17 cellular contexts compared by ENCODE assay signal in genomic region chr2:186559848-186560247, GRCh38. TPM values are rescaled to one million over a fixed set of nuclear protein-coding genes. Genes with fewer than 3 reads are reported as not detected.
DNase-seq lines count a peak whose midpoint lies in the region; ATAC-seq and TF ChIP-seq lines count a peak whose summit lies in the region.
"Had no signal": no experiment of that assay in that cellular context is flagged by ENCODE, and none has a peak within 500 bp of the region (broad histone marks: within the 10 kb centered on the region; RNA-seq: fewer than 3 reads in every experiment).

No MANE protein-coding gene starts in this region.

- peaks cover 5% of the 10 kb centered on the region for H3K9me3 Mint-ChIP-seq in activated T-helper 17 cell treated with anti-CD3 and anti-CD28 coated beads, Interleukin-2, amount 50 U/mL, for 72 hours
- H3K9me3 Mint-ChIP-seq in Caco-2 (ENCODE audit: unreplicated experiment) = peaks cover 13% of the 10 kb centered on the region

- H4K12ac ChIP-seq in trophoblast cell (ENCODE audit: low read depth, low read length) = no peak overlapping the region

- DNase-seq in trophoblast cell (no peak), sigmoid colon (no peak), Caco-2 (no peak)
- DNase-seq: activated CD8-positive, alpha-beta memory T cell treated with anti-CD3 and anti-CD28 coated beads for 24 hours; activated naive CD4-positive, alpha-beta T cell treated with anti-CD3 and anti-CD28 coated beads, Interleukin-2, amount 50 U/mL, for 16 hours; C1 segment of cervical spinal cord; left ventricle myocardium superior; NCI-H1048; NCI-H510A; T-helper 9 cell had no signal

- no peak for TF ChIP-seq EP300 in sigmoid colon (IDR thresholded peaks at IDR 0.05)

- intact Hi-C loops in sigmoid colon (cut with DNase I) (no loop called here), Caco-2 (cut with micrococcal nuclease; ENCODE audit: unreplicated experiment) (no loop called here)

- H3K36me3 ChIP-seq in trophoblast cell (ENCODE audit: control insufficient read depth in 1 of 2, insufficient read depth in 2 of 2, low read length in 2 of 2) (no peaks in the 10 kb centered on the region), sigmoid colon (no peaks in the 10 kb centered on the region), Caco-2 (ENCODE audit: control insufficient read depth, insufficient read depth, low read length) (no peaks in the 10 kb centered on the region)

- peaks cover 18% of the 10 kb centered on the region for H3K27me3 Mint-ChIP-seq in activated T-helper 17 cell treated with anti-CD3 and anti-CD28 coated beads, Interleukin-2, amount 50 U/mL, for 72 hours
- no peaks in the 10 kb centered on the region for H3K27me3 Mint-ChIP-seq in Caco-2 (ENCODE audit: insufficient read depth, unreplicated experiment)

- H3K4ac ChIP-seq in trophoblast cell (ENCODE audit: low read depth, low read length) = no peak overlapping the region

- H3K4me3 Mint-ChIP-seq in activated T-helper 17 cell treated with anti-CD3 and anti-CD28 coated beads, Interleukin-2, amount 50 U/mL, for 72 hours = no peak overlapping the region
- no peak overlapping the region for H3K4me3 Mint-ChIP-seq in Caco-2 (ENCODE audit: unreplicated experiment)
- H3K4me3 Mint-ChIP-seq: nephron had no signal

- peak; percentile 64 for ATAC-seq in GM18907 (IDR thresholded peaks at IDR 0.05; ENCODE audit: unreplicated experiment)
- peak; percentile 72 for ATAC-seq in GM21619 (IDR thresholded peaks at IDR 0.05; ENCODE audit: unreplicated experiment)
- ATAC-seq in HG03103 (IDR thresholded peaks at IDR 0.05; ENCODE audit: low read depth, unreplicated experiment) = peak; percentile 88
- ATAC-seq in activated T-helper 17 cell treated with anti-CD3 and anti-CD28 coated beads, Interleukin-2, amount 50 U/mL, for 72 hours (replicated peaks) = no peak
- ATAC-seq: left ventricle myocardium superior had no signal

- no peak overlapping the region for H3K9ac ChIP-seq in trophoblast cell (ENCODE audit: low read length)

- no peak overlapping the region for H3K18ac ChIP-seq in trophoblast cell (ENCODE audit: low read length)

- no peaks in the 10 kb centered on the region for H3K27me3 ChIP-seq in trophoblast cell (ENCODE audit: insufficient read depth, low read length)
- H3K27me3 ChIP-seq in sigmoid colon = no peaks in the 10 kb centered on the region
- no peaks in the 10 kb centered on the region for H3K27me3 ChIP-seq in Caco-2 (replicated peaks; ENCODE audit: control insufficient read depth, insufficient read depth, low read length)
- H3K27me3 ChIP-seq: hepatocyte had no signal

- H3K4me3 ChIP-seq in trophoblast cell (ENCODE audit: low read depth, low read length) (no peak overlapping the region), sigmoid colon (no peak overlapping the region), Caco-2 (ENCODE audit: low read depth, low read length) (no peak overlapping the region)
- H3K4me3 ChIP-seq: hepatocyte had no signal

- peak overlapping the region; percentile 46 for H2BK5ac ChIP-seq in trophoblast cell (ENCODE audit: low read depth, low read length, poor library complexity)

- H3K9me3 ChIP-seq in trophoblast cell (ENCODE audit: insufficient read depth, low read depth, low read length) (no peaks in the 10 kb centered on the region), sigmoid colon (no peaks in the 10 kb centered on the region), Caco-2 (no peaks in the 10 kb centered on the region)

- peak overlapping the region; percentile 43 for H4K91ac ChIP-seq in trophoblast cell (ENCODE audit: low read depth, low read length)

- no peak overlapping the region for H3K27ac Mint-ChIP-seq in activated T-helper 17 cell treated with anti-CD3 and anti-CD28 coated beads, Interleukin-2, amount 50 U/mL, for 72 hours
- H3K27ac Mint-ChIP-seq in Caco-2 (ENCODE audit: unreplicated experiment) = no peak overlapping the region
- H3K27ac Mint-ChIP-seq: nephron had no signal

- H3K79me2 ChIP-seq in trophoblast cell (ENCODE audit: control insufficient read depth, insufficient read depth, low read length, poor library complexity) = peaks cover 2% of the 10 kb centered on the region
- H3K79me2 ChIP-seq: hepatocyte had no signal

- peaks cover 11% of the 10 kb centered on the region for H3K79me1 ChIP-seq in trophoblast cell (ENCODE audit: low read length)

- no TSS peak for BruUV-seq in Caco-2 (replicated peaks; lab: Mats Ljungman, UMichigan)

- no peaks in the 10 kb centered on the region for H3K36me3 Mint-ChIP-seq in activated T-helper 17 cell treated with anti-CD3 and anti-CD28 coated beads, Interleukin-2, amount 50 U/mL, for 72 hours (ENCODE audit: low read depth)
- H3K36me3 Mint-ChIP-seq in Caco-2 (ENCODE audit: insufficient read depth, unreplicated experiment) = no peaks in the 10 kb centered on the region

- H3K4me2 ChIP-seq in trophoblast cell (ENCODE audit: low read length) = no peak overlapping the region
- H3K4me2 ChIP-seq: hepatocyte had no signal

- H3K4me1 Mint-ChIP-seq in activated T-helper 17 cell treated with anti-CD3 and anti-CD28 coated beads, Interleukin-2, amount 50 U/mL, for 72 hours = no peaks in the 10 kb centered on the region
- peaks cover 10% of the 10 kb centered on the region for H3K4me1 Mint-ChIP-seq in Caco-2 (ENCODE audit: low read depth, unreplicated experiment)
- H3K4me1 Mint-ChIP-seq: nephron had no signal

- POLR2A ChIA-PET in Caco-2 (lab: Charles Lee) = no interaction called here

- peak overlapping the region; percentile 83 for H2BK120ac ChIP-seq in trophoblast cell (ENCODE audit: insufficient read depth, low read length, poor library complexity)

- H3K4me1 ChIP-seq in trophoblast cell (ENCODE audit: control insufficient read depth in 1 of 2, insufficient read depth in 2 of 2, low read length in 2 of 2) = peaks cover 0 to 10% of the 10 kb centered on the region in 2 experiments
- H3K4me1 ChIP-seq in sigmoid colon = peaks cover 0 to 12% (median 5%) of the 10 kb centered on the region in 4 donors
- H3K4me1 ChIP-seq in Caco-2 = no peaks in the 10 kb centered on the region

- CTCF ChIA-PET in Caco-2 (lab: Charles Lee) = no interaction called here

- no peak for TF ChIP-seq CTCF in sigmoid colon (IDR thresholded peaks at IDR 0.05)
- no peak for TF ChIP-seq CTCF in Caco-2 (IDR thresholded peaks at IDR 0.05; ENCODE audit: insufficient read depth in 1 of 2, low read depth in 1 of 2, low read length in 1 of 2, severe bottlenecking in 1 of 2, unreplicated experiment in 1 of 2)

- H3K23ac ChIP-seq in trophoblast cell (ENCODE audit: low read length) = no peak overlapping the region

- peak overlapping the region; percentile 61 for H3K14ac ChIP-seq in trophoblast cell (ENCODE audit: low read length)

- no peak overlapping the region for H2AFZ ChIP-seq in trophoblast cell (ENCODE audit: insufficient read depth, low read length, poor library complexity)
- H2AFZ ChIP-seq: hepatocyte had no signal

- no CpG with 5 or more reads among the region's 3 CpGs for WGBS in trophoblast cell (ENCODE audit: extremely low coverage, insufficient coverage, insufficient read length)
- 76 to 95% methylated on average over 3 of the region's 3 CpGs for WGBS in sigmoid colon, 2 donors

- H3K27ac ChIP-seq in trophoblast cell (ENCODE audit: low read depth, low read length) (no peak overlapping the region), sigmoid colon (no peak overlapping the region)
- H3K27ac ChIP-seq: epithelial cell of prostate, hepatocyte had no signal

- TF ChIP-seq POLR2A in sigmoid colon (IDR thresholded peaks at IDR 0.05) = no peak

- H2BK12ac ChIP-seq in trophoblast cell (ENCODE audit: low read length) = peak overlapping the region; percentile 89

- peak overlapping the region; percentile 47 for H4K8ac ChIP-seq in trophoblast cell (ENCODE audit: low read depth, low read length)

- peak overlapping the region; percentile 62 for H2AK5ac ChIP-seq in trophoblast cell (ENCODE audit: low read length)

RNA-seq across cellular contexts. Expression of gene ITGAV, which starts 30.0 kb away (rescaled TPM):
- polyA plus RNA-seq in trophoblast cell (2013) = 138 and 148 TPM in 2 replicates
- 100 to 1,000 TPM in 1 of 4 donors, 10 to 100 TPM in 3; 67.1 to 117 (median 70.3) TPM for total RNA-seq in sigmoid colon
- polyA plus RNA-seq in sigmoid colon = 10 to 100 TPM in 1 of 3 donors, 1 to 10 TPM in 2; 3.6 to 15.4 (median 6.9) TPM
- 10 to 100 TPM; 10.0 to 12.1 TPM for total RNA-seq in activated T-helper 17 cell treated with anti-CD3 and anti-CD28 coated beads, Interleukin-2, amount 50 U/mL, for 72 hours
- total RNA-seq in Caco-2 (2022) = 42.6 and 49.5 TPM in 2 replicates
